1 cellular context compared by ENCODE assay signal in the genomic region with DNA sequence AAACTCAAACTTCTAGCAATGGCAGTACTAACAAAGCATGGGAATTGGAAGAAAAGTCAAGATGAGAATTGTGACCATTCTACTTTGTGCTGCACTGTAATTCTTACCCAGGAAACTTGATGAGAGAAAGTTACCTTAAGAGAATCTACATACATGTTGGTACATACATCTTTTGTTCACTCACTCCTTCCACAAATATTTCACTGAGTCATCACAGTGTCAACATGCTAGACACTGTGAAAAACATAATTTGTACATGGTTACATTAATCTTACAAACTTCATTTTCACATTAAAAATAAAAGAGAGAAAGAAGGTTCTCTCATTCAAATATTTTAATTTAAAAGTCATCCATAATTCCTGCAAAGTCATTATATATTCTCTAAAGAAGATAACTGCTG.
TF ChIP-seq lines count a peak whose summit lies in the region.

No MANE protein-coding gene starts in this region.

TF ChIP-seq in GM23338, 12 proteins besides CTCF, POLR2A, EP300 and RAD21 (continued from another document):
- TF ChIP-seq, protein P1, sequence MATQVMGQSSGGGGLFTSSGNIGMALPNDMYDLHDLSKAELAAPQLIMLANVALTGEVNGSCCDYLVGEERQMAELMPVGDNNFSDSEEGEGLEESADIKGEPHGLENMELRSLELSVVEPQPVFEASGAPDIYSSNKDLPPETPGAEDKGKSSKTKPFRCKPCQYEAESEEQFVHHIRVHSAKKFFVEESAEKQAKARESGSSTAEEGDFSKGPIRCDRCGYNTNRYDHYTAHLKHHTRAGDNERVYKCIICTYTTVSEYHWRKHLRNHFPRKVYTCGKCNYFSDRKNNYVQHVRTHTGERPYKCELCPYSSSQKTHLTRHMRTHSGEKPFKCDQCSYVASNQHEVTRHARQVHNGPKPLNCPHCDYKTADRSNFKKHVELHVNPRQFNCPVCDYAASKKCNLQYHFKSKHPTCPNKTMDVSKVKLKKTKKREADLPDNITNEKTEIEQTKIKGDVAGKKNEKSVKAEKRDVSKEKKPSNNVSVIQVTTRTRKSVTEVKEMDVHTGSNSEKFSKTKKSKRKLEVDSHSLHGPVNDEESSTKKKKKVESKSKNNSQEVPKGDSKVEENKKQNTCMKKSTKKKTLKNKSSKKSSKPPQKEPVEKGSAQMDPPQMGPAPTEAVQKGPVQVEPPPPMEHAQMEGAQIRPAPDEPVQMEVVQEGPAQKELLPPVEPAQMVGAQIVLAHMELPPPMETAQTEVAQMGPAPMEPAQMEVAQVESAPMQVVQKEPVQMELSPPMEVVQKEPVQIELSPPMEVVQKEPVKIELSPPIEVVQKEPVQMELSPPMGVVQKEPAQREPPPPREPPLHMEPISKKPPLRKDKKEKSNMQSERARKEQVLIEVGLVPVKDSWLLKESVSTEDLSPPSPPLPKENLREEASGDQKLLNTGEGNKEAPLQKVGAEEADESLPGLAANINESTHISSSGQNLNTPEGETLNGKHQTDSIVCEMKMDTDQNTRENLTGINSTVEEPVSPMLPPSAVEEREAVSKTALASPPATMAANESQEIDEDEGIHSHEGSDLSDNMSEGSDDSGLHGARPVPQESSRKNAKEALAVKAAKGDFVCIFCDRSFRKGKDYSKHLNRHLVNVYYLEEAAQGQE (IDR thresholded peaks at IDR 0.05; ENCODE audit: unreplicated experiment): no peak
- TF ChIP-seq NANOG (IDR thresholded peaks at IDR 0.05; ENCODE audit: borderline replicate concordance) (no peak), ZNF114 (CRISPR knock-in tag; IDR thresholded peaks at IDR 0.05) (no peak), JUNB (IDR thresholded peaks at IDR 0.05; ENCODE audit: unreplicated experiment) (no peak), POLR2AphosphoS5 (IDR thresholded peaks at IDR 0.05; ENCODE audit: low read depth) (no peak), CREB1 (CRISPR knock-in tag; IDR thresholded peaks at IDR 0.05; ENCODE audit: low read depth) (no peak)
- TF ChIP-seq, protein P2, sequence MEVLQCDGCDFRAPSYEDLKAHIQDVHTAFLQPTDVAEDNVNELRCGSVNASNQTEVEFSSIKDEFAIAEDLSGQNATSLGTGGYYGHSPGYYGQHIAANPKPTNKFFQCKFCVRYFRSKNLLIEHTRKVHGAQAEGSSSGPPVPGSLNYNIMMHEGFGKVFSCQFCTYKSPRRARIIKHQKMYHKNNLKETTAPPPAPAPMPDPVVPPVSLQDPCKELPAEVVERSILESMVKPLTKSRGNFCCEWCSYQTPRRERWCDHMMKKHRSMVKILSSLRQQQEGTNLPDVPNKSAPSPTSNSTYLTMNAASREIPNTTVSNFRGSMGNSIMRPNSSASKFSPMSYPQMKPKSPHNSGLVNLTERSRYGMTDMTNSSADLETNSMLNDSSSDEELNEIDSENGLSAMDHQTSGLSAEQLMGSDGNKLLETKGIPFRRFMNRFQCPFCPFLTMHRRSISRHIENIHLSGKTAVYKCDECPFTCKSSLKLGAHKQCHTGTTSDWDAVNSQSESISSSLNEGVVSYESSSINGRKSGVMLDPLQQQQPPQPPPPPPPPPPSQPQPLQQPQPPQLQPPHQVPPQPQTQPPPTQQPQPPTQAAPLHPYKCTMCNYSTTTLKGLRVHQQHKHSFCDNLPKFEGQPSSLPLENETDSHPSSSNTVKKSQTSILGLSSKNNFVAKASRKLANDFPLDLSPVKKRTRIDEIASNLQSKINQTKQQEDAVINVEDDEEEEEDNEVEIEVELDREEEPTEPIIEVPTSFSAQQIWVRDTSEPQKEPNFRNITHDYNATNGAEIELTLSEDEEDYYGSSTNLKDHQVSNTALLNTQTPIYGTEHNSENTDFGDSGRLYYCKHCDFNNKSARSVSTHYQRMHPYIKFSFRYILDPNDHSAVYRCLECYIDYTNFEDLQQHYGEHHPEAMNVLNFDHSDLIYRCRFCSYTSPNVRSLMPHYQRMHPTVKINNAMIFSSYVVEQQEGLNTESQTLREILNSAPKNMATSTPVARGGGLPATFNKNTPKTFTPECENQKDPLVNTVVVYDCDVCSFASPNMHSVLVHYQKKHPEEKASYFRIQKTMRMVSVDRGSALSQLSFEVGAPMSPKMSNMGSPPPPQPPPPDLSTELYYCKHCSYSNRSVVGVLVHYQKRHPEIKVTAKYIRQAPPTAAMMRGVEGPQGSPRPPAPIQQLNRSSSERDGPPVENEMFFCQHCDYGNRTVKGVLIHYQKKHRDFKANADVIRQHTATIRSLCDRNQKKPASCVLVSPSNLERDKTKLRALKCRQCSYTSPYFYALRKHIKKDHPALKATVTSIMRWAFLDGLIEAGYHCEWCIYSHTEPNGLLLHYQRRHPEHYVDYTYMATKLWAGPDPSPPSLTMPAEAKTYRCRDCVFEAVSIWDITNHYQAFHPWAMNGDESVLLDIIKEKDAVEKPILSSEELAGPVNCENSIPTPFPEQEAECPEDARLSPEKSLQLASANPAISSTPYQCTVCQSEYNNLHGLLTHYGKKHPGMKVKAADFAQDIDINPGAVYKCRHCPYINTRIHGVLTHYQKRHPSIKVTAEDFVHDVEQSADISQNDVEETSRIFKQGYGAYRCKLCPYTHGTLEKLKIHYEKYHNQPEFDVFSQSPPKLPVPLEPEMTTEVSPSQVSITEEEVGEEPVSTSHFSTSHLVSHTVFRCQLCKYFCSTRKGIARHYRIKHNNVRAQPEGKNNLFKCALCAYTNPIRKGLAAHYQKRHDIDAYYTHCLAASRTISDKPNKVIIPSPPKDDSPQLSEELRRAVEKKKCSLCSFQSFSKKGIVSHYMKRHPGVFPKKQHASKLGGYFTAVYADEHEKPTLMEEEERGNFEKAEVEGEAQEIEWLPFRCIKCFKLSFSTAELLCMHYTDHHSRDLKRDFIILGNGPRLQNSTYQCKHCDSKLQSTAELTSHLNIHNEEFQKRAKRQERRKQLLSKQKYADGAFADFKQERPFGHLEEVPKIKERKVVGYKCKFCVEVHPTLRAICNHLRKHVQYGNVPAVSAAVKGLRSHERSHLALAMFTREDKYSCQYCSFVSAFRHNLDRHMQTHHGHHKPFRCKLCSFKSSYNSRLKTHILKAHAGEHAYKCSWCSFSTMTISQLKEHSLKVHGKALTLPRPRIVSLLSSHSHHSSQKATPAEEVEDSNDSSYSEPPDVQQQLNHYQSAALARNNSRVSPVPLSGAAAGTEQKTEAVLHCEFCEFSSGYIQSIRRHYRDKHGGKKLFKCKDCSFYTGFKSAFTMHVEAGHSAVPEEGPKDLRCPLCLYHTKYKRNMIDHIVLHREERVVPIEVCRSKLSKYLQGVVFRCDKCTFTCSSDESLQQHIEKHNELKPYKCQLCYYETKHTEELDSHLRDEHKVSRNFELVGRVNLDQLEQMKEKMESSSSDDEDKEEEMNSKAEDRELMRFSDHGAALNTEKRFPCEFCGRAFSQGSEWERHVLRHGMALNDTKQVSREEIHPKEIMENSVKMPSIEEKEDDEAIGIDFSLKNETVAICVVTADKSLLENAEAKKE (CRISPR knock-in tag; IDR thresholded peaks at IDR 0.05): no peak
